ENCODE assay signal across 1 cellular context in the genomic region with DNA sequence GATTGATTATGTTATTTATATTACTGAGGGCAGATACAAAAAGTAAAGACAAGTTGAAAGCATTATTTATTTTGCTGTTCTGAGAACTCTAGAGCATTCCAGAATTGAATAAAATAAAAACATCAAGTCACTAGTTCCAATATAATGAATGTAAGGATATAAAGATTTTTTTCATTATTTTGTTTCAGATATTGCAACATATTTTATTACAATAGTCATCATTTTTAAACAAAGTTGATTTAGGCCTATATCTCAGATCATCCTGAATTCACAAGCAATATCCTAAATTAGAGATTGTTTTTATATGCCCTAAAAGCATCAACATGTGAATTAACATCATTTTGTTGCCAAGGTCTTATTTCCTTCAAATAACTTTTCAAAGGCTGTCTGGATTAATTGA.
TF ChIP-seq lines count a peak whose summit lies in the region.

No MANE protein-coding gene starts in this region.

TF ChIP-seq in HepG2, 621 proteins besides CTCF, POLR2A, EP300 and RAD21 (continued from another document):
- TF ChIP-seq, protein P1, sequence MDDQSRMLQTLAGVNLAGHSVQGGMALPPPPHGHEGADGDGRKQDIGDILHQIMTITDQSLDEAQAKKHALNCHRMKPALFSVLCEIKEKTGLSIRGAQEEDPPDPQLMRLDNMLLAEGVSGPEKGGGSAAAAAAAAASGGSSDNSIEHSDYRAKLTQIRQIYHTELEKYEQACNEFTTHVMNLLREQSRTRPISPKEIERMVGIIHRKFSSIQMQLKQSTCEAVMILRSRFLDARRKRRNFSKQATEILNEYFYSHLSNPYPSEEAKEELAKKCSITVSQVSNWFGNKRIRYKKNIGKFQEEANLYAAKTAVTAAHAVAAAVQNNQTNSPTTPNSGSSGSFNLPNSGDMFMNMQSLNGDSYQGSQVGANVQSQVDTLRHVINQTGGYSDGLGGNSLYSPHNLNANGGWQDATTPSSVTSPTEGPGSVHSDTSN (CRISPR knock-in tag; IDR thresholded peaks at IDR 0.05; ENCODE audit: borderline replicate concordance) = no peak
- TF ChIP-seq ZNF33A (CRISPR knock-in tag; IDR thresholded peaks at IDR 0.05; ENCODE audit: borderline replicate concordance) = no peak
- no peak for TF ChIP-seq U2AF2 (IDR thresholded peaks at IDR 0.05; ENCODE audit: low read depth, low read length)
TF ChIP-seq in HepG2: peak in this region for 2.
